Comparison of ENCODE assay signal across 10 cellular contexts in genomic region chr16:70735141-70735979, GRCh38. TPM values are rescaled to one million over a fixed set of nuclear protein-coding genes. Genes with fewer than 3 reads are reported as not detected.
DNase-seq lines count a peak whose midpoint lies in the region; ATAC-seq and TF ChIP-seq lines count a peak whose summit lies in the region.
"Had no signal": no experiment of that assay in that cellular context is flagged by ENCODE, and none has a peak within 500 bp of the region (broad histone marks: within the 10 kb centered on the region; RNA-seq: fewer than 3 reads in every experiment).

No MANE protein-coding gene starts in this region.

- DNase-seq in central memory CD8-positive, alpha-beta T cell (ENCODE audit: low spot score in 2 of 2) = no peak
- DNase-seq in left lung (peak in 1 of 2 donors; percentile 17), stromal cell of bone marrow (ENCODE audit: low read depth) (peak; percentile 74), CD1c-positive myeloid dendritic cell (ENCODE audit: extremely low spot score) (no peak), SKM-1 (lab: John Stamatoyannopoulos, UW; ENCODE audit: unreplicated experiment) (no peak)
- DNase-seq: activated gamma-delta T cell had no signal

- H3K27ac Mint-ChIP-seq in central memory CD8-positive, alpha-beta T cell (ENCODE audit: low read depth) = peak overlapping the region; percentile 64

- POLR2A ChIA-PET in HEK293 (lab: Yijun Ruan, JAX) = interaction anchor here (0.6 kb wide), 1 partner anchor 1176 kb away, joined by 3 read pairs; no protein-coding TSS in a partner anchor

- CTCF ChIA-PET in HEK293 (lab: Yijun Ruan, JAX) = interaction anchor here (0.6 to 1.2 kb wide), 3 partner anchors 10 to 80 kb away, joined by 3 read pairs; no protein-coding TSS in a partner anchor

- H3K36me3 ChIP-seq in HEK293 (ENCODE audit: control insufficient read depth in 2 of 2, insufficient read depth in 1 of 2, low read length in 2 of 2) = peaks cover 0 to 7% of the 10 kb centered on the region in 2 experiments; a peak in 1 of 3 replicates
- peaks cover 0 to 35% of the 10 kb centered on the region in 2 donors for H3K36me3 ChIP-seq in left lung

- H3K4me1 Mint-ChIP-seq in central memory CD8-positive, alpha-beta T cell = peaks cover 27% of the 10 kb centered on the region

- intact Hi-C loops in left lung (cut with DNase I) = loop anchor here in 1 of 2 donors (10.0 kb wide), 1 partner anchor 51 kb away; the partner anchor contains the start of gene MTSS2

- ATAC-seq in central memory CD8-positive, alpha-beta T cell (replicated peaks; ENCODE audit: extremely low read depth, poor library complexity, severe bottlenecking) = no peak
- ATAC-seq in left lung = peak; percentile 4
- no peak for ATAC-seq in GM19467 (IDR thresholded peaks at IDR 0.05; ENCODE audit: unreplicated experiment)
- ATAC-seq in GM18517 (IDR thresholded peaks at IDR 0.05; ENCODE audit: unreplicated experiment) = no peak

- H3K27ac ChIP-seq in HEK293 (ENCODE audit: extremely low read depth, low read depth, low read length) (no peak overlapping the region), left lung (peak overlapping the region in 1 of 2 donors; percentile 67)
- H3K27ac ChIP-seq: parathyroid adenoma had no signal

- TF ChIP-seq CTCF in HEK293 (tag by site-specific recombination; IDR thresholded peaks at IDR 0.05) (no peak), left lung (IDR thresholded peaks at IDR 0.05) (no peak)

- H3K27me3 ChIP-seq in left lung = no peaks in the 10 kb centered on the region

- H3K9me3 ChIP-seq in HEK293 (ENCODE audit: control insufficient read depth, insufficient read depth, low read depth, low read length) (no peaks in the 10 kb centered on the region), left lung (no peaks in the 10 kb centered on the region)

- H3K4me1 ChIP-seq in HEK293 (ENCODE audit: control insufficient read depth, insufficient read depth, low read length) = no peaks in the 10 kb centered on the region
- H3K4me1 ChIP-seq in left lung = peaks cover 15 to 41% of the 10 kb centered on the region in 2 donors
- H3K4me1 ChIP-seq: parathyroid adenoma had no signal

- H3K4me3 ChIP-seq in HEK293 (ENCODE audit: low read depth, low read length) = no peak overlapping the region
- H3K4me3 ChIP-seq in left lung = no peak overlapping the region

- H3K36me3 Mint-ChIP-seq in central memory CD8-positive, alpha-beta T cell (ENCODE audit: insufficient read depth) = peaks cover 7% of the 10 kb centered on the region

- no peak overlapping the region for H3K4me3 Mint-ChIP-seq in central memory CD8-positive, alpha-beta T cell

- H3K9me3 Mint-ChIP-seq in central memory CD8-positive, alpha-beta T cell = no peaks in the 10 kb centered on the region

- H3K27me3 Mint-ChIP-seq in central memory CD8-positive, alpha-beta T cell = no peaks in the 10 kb centered on the region

TF ChIP-seq in HEK293, 187 proteins besides CTCF, POLR2A, EP300 and RAD21:
- no peak for TF ChIP-seq EGR2 (tag by site-specific recombination; IDR thresholded peaks at IDR 0.05; ENCODE audit: low read depth)
- no peak for TF ChIP-seq RBAK (tag by site-specific recombination; IDR thresholded peaks at IDR 0.05)
- peak; percentile 62 for TF ChIP-seq GLIS1 (tag by site-specific recombination; IDR thresholded peaks at IDR 0.05)
- no peak for TF ChIP-seq ZBTB8A (tag by site-specific recombination; IDR thresholded peaks at IDR 0.05)
- TF ChIP-seq SP3 (tag by site-specific recombination; IDR thresholded peaks at IDR 0.05) = no peak
- TF ChIP-seq ZIC2 (tag by site-specific recombination; IDR thresholded peaks at IDR 0.05) = peak; percentile 37; the same call in 1 of the 2 replicates
- no peak for TF ChIP-seq ZNF23 (tag by site-specific recombination; IDR thresholded peaks at IDR 0.05; ENCODE audit: borderline replicate concordance)
TF ChIP-seq in HEK293: peak in this region for 2.

RNA-seq across cellular contexts. Expression of gene MTSS2, which starts 49.5 kb away (rescaled TPM):
- total RNA-seq in left lung = 10 to 100 TPM; 58.1 to 96.3 TPM
